Comparison of ENCODE assay signal across 8 cellular contexts in genomic region chr17:16351831-16352230, GRCh38. TPM values are rescaled to one million over a fixed set of nuclear protein-coding genes. Genes with fewer than 3 reads are reported as not detected.
DNase-seq lines count a peak whose midpoint lies in the region; ATAC-seq, FAIRE-seq and TF ChIP-seq lines count a peak whose summit lies in the region.

No MANE protein-coding gene starts in this region.

- intact Hi-C loops in lower lobe of right lung (cut with DNase I) (no loop called here), thyroid gland (cut with DNase I) (no loop called here), PC-3 (cut with micrococcal nuclease) (no loop called here)

- H3K36me3 ChIP-seq in astrocyte (ENCODE audit: insufficient read depth, low read length): peaks cover 14% of the 10 kb centered on the region
- H3K36me3 ChIP-seq in lower lobe of right lung: peaks cover 14% of the 10 kb centered on the region
- H3K36me3 ChIP-seq in thyroid gland: no peaks in the 10 kb centered on the region
- H3K36me3 ChIP-seq in PC-3 (ENCODE audit: low read depth, low read length): no peaks in the 10 kb centered on the region

- peak overlapping the region; percentile 98 for H3K4me3 Mint-ChIP-seq in stimulated activated naive CD8-positive, alpha-beta T cell treated with anti-CD3 and anti-CD28 coated beads, Interleukin-15, Interleukin-2, amounts not matched to agents 100 ng/mL and 50 ng/mL, for 24 hours
- H3K4me3 Mint-ChIP-seq in astrocyte (ENCODE audit: unreplicated experiment): peak overlapping the region; percentile 92

- H3K9me2 ChIP-seq in PC-3 (replicated peaks; ENCODE audit: low read length): no peaks in the 10 kb centered on the region

- no peaks in the 10 kb centered on the region for H3K27me3 Mint-ChIP-seq in stimulated activated naive CD8-positive, alpha-beta T cell treated with anti-CD3 and anti-CD28 coated beads, Interleukin-15, Interleukin-2, amounts not matched to agents 100 ng/mL and 50 ng/mL, for 24 hours
- H3K27me3 Mint-ChIP-seq in astrocyte (ENCODE audit: low read depth, unreplicated experiment): peaks cover 2% of the 10 kb centered on the region

- CTCF ChIA-PET in PC-3 (lab: Charles Lee): interaction anchor here (0.6 kb wide), 1 partner anchor 12 kb away, joined by 3 read pairs; no protein-coding TSS in a partner anchor

- H3K36me3 Mint-ChIP-seq in stimulated activated naive CD8-positive, alpha-beta T cell treated with anti-CD3 and anti-CD28 coated beads, Interleukin-15, Interleukin-2, amounts not matched to agents 100 ng/mL and 50 ng/mL, for 24 hours (ENCODE audit: low read depth): peaks cover 31% of the 10 kb centered on the region
- no peaks in the 10 kb centered on the region for H3K36me3 Mint-ChIP-seq in astrocyte (ENCODE audit: low read depth, unreplicated experiment)

- no peak for ATAC-seq in stimulated activated naive CD8-positive, alpha-beta T cell treated with anti-CD3 and anti-CD28 coated beads, Interleukin-15, Interleukin-2, amounts not matched to agents 100 U/mL and 50 U/mL, for 24 hours
- ATAC-seq in lower lobe of right lung: no peak
- ATAC-seq in PC-3: no peak
- ATAC-seq in HG02870 (IDR thresholded peaks at IDR 0.05; ENCODE audit: unreplicated experiment): no peak

- TF ChIP-seq POLR2A in thyroid gland (IDR thresholded peaks at IDR 0.05): no peak

- H3K27me3 ChIP-seq in astrocyte (ENCODE audit: insufficient read depth, low read length) (no peaks in the 10 kb centered on the region), lower lobe of right lung (ENCODE audit: low read depth) (peaks cover 14% of the 10 kb centered on the region), thyroid gland (no peaks in the 10 kb centered on the region), PC-3 (ENCODE audit: low read length) (no peaks in the 10 kb centered on the region)

- no peak for DNase-seq in stimulated activated naive CD8-positive, alpha-beta T cell treated with anti-CD3 and anti-CD28 coated beads, Interleukin-15, Interleukin-2, amounts not matched to agents 100 U/mL and 50 U/mL, for 24 hours
- DNase-seq in astrocyte (ENCODE audit: low read depth): peak; percentile 65
- DNase-seq in lower lobe of right lung: no peak
- DNase-seq in thyroid gland: no peak
- no peak for DNase-seq in AML-193 (lab: John Stamatoyannopoulos, UW)
- no peak for DNase-seq in PC-3

- peaks cover 27% of the 10 kb centered on the region for H3K4me1 Mint-ChIP-seq in stimulated activated naive CD8-positive, alpha-beta T cell treated with anti-CD3 and anti-CD28 coated beads, Interleukin-15, Interleukin-2, amounts not matched to agents 100 ng/mL and 50 ng/mL, for 24 hours (ENCODE audit: low read depth)
- H3K4me1 Mint-ChIP-seq in astrocyte (ENCODE audit: low read depth, unreplicated experiment): peaks cover 2% of the 10 kb centered on the region

- peak overlapping the region; percentile 85 for H2AFZ ChIP-seq in astrocyte (ENCODE audit: low read depth, low read length)
- H2AFZ ChIP-seq in PC-3 (ENCODE audit: low read length): no peak overlapping the region

- no peaks in the 10 kb centered on the region for H3F3A ChIP-seq in PC-3 (ENCODE audit: low read length, unreplicated experiment)

- peak overlapping the region; percentile 85 for H3K9ac ChIP-seq in astrocyte (ENCODE audit: low read length)
- H3K9ac ChIP-seq in PC-3 (ENCODE audit: low read length): no peak overlapping the region

- TF ChIP-seq CTCF in astrocyte (IDR thresholded peaks at IDR 0.05; ENCODE audit: insufficient read depth, low read depth, low read length) (no peak), lower lobe of right lung (IDR thresholded peaks at IDR 0.05) (no peak), thyroid gland (IDR thresholded peaks at IDR 0.05) (no peak), PC-3 (conservative IDR thresholded peaks at IDR 0.05; ENCODE audit: low read depth, low read length) (no peak)

- peak overlapping the region; percentile 51 for H3K27ac ChIP-seq in astrocyte (ENCODE audit: low read depth, low read length)
- H3K27ac ChIP-seq in lower lobe of right lung: no peak overlapping the region
- no peak overlapping the region for H3K27ac ChIP-seq in thyroid gland
- H3K27ac ChIP-seq in PC-3 (ENCODE audit: low read length): no peak overlapping the region

- BruUV-seq in PC-3 (replicated peaks; lab: Mats Ljungman, UMichigan): no TSS peak

- WGBS in thyroid gland, 2 donors: 50 to 53% methylated on average over 10 of the region's 10 CpGs

- H3K4me2 ChIP-seq in astrocyte (ENCODE audit: low read length) (peak overlapping the region; percentile 98), PC-3 (ENCODE audit: low read length) (no peak overlapping the region)

- H3K9me3 ChIP-seq in astrocyte (ENCODE audit: insufficient read depth, low read depth, low read length) (no peaks in the 10 kb centered on the region), lower lobe of right lung (no peaks in the 10 kb centered on the region), thyroid gland (no peaks in the 10 kb centered on the region), PC-3 (ENCODE audit: low read length) (no peaks in the 10 kb centered on the region)

- POLR2A ChIA-PET in PC-3 (lab: Charles Lee; ENCODE audit: unreplicated experiment): no interaction called here

- FAIRE-seq in astrocyte (lab: Jason Lieb, UNC): peak; percentile 74

- H3K27ac Mint-ChIP-seq in stimulated activated naive CD8-positive, alpha-beta T cell treated with anti-CD3 and anti-CD28 coated beads, Interleukin-15, Interleukin-2, amounts not matched to agents 100 ng/mL and 50 ng/mL, for 24 hours: peak overlapping the region; percentile 95
- H3K27ac Mint-ChIP-seq in astrocyte (ENCODE audit: unreplicated experiment): peak overlapping the region; percentile 88

- H3K79me2 ChIP-seq in astrocyte (ENCODE audit: insufficient read depth, low read length) (peaks cover 32% of the 10 kb centered on the region), PC-3 (ENCODE audit: low read length) (no peaks in the 10 kb centered on the region)

- H4K20me1 ChIP-seq in astrocyte (ENCODE audit: insufficient read depth, low read length) (peaks cover 4% of the 10 kb centered on the region), PC-3 (ENCODE audit: low read length) (no peaks in the 10 kb centered on the region)

- H3K4me1 ChIP-seq in astrocyte (ENCODE audit: insufficient read depth, low read length): peaks cover 3% of the 10 kb centered on the region
- H3K4me1 ChIP-seq in lower lobe of right lung: peaks cover 16% of the 10 kb centered on the region
- peaks cover 7% of the 10 kb centered on the region in 2 donors for H3K4me1 ChIP-seq in thyroid gland
- H3K4me1 ChIP-seq in PC-3 (ENCODE audit: insufficient read depth, low read length): peaks cover 2% of the 10 kb centered on the region; the same call in 1 of the 2 replicates

- H3K4me3 ChIP-seq in astrocyte (ENCODE audit: insufficient read depth, low read depth, low read length) (peak overlapping the region; percentile 88), lower lobe of right lung (peak overlapping the region; percentile 63), thyroid gland (replicated peaks in 1 of 3) (peak overlapping the region in 1 of 3 donors; percentile 52), PC-3 (ENCODE audit: low read length) (no peak overlapping the region)

- no peaks in the 10 kb centered on the region for H3K9me3 Mint-ChIP-seq in stimulated activated naive CD8-positive, alpha-beta T cell treated with anti-CD3 and anti-CD28 coated beads, Interleukin-15, Interleukin-2, amounts not matched to agents 100 ng/mL and 50 ng/mL, for 24 hours
- H3K9me3 Mint-ChIP-seq in astrocyte (ENCODE audit: unreplicated experiment): no peaks in the 10 kb centered on the region

RNA-seq across cellular contexts. Expression of gene CENPV, which starts 1.4 kb away (rescaled TPM):
- total RNA-seq in astrocyte: 25.1 and 38.8 TPM in 2 replicates
- 17.3 TPM for total RNA-seq in lower lobe of right lung
- total RNA-seq in thyroid gland: 10 to 100 TPM in 3 of 4 donors, 1 to 10 TPM in 1; 4.3 to 16.7 (median 12.8) TPM
- total RNA-seq in PC-3 (2014; rRNA removed): not detected in 2 replicates

RNA-seq across cellular contexts. Expression of gene UBB, which starts 29.1 kb away (rescaled TPM):
- total RNA-seq in astrocyte (1,755 and 1,783 TPM in 2 replicates), lower lobe of right lung (1,803 TPM), thyroid gland (1,000 to 10,000 TPM in 3 of 4 donors, 100 to 1,000 TPM in 1; 917 to 1,584 (median 1,245) TPM), PC-3 (2014; rRNA removed) (2,112 and 2,970 TPM in 2 replicates)
